8 cellular contexts compared by ENCODE assay signal in the genomic region with DNA sequence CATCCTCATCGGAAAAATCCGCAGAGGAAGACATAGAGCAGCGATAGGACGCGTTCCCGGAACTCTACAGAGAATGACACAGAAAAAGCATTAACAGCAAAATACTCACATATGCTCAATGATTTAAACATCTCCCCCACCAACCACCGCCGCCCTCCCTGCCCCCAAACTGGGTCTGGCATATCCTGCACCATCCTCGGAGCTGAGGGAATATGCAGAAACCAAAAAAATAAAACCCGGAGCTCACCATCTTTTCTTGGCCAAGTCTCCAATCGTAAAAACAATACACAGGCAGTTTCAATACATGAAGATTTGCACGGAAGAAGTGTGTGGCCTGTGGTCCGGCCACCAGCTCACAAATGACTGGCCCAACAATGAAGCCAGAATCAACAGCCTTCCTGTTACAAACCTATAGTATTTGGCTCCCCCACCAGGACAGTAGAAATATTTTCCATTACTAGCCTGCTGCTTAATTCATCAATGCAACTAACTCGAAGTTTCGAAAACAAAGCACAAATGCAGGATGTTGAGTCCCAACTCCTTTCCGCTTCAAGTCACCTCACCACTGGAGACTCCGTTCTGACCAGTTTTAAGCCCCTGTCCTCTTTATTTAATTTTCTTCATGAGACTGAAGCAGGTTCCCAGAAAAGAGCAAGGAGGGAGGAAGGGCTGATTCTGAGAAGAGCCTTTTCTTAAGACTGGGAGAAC.
A peak's percentile ranks its signal among the peaks of the same experiment; 100 is the strongest.
DNase-seq lines count a peak whose midpoint lies in the region; ATAC-seq, FAIRE-seq and TF ChIP-seq lines count a peak whose summit lies in the region.

No MANE protein-coding gene starts in this region.

- H3K4me1 ChIP-seq in DND-41 (ENCODE audit: insufficient read depth, low read length) (no peaks in the 10 kb centered on the region), adrenal gland (replicated peaks in 1 of 2) (peaks cover 8 to 18% of the 10 kb centered on the region in 2 donors), pancreas (no peaks in the 10 kb centered on the region)

- peak in 1 of 2 donors; percentile 69 for TF ChIP-seq POLR2A in adrenal gland (IDR thresholded peaks at IDR 0.05)

- intact Hi-C loops in adrenal gland (cut with DNase I), result loop anchor here (5.0 to 10.0 kb wide), 3 partner anchors 144 to 217 kb away; no protein-coding TSS in a partner anchor
- intact Hi-C loops in left cardiac atrium (cut with DNase I), result loop anchor here in 1 of 2 donors (2.0 to 5.0 kb wide), 2 partner anchors 143 to 214 kb away; no protein-coding TSS in a partner anchor
- intact Hi-C loops in pancreas (cut with DNase I), result no loop called here

- no peaks in the 10 kb centered on the region for H3K27me3 ChIP-seq in DND-41 (ENCODE audit: insufficient read depth, low read length, poor library complexity)
- H3K27me3 ChIP-seq in adrenal gland, result no peaks in the 10 kb centered on the region
- H3K27me3 ChIP-seq in pancreas, result no peaks in the 10 kb centered on the region

- H3K9me3 ChIP-seq in DND-41 (ENCODE audit: insufficient read depth, low read length, severe bottlenecking) (no peaks in the 10 kb centered on the region), adrenal gland (replicated peaks in 1 of 3) (no peaks in the 10 kb centered on the region), pancreas (no peaks in the 10 kb centered on the region)

- no peak for FAIRE-seq in pancreas (lab: Jason Lieb, UNC)

- H4K20me1 ChIP-seq in DND-41 (ENCODE audit: insufficient read depth, low read length), result no peaks in the 10 kb centered on the region

- DNase-seq in DND-41 (no peak), GM19240 (ENCODE audit: insufficient read length, low spot score) (peak; percentile 25), NCI-H82 treated with DMSO at 0.1 percent for 48 hours (lab: John Stamatoyannopoulos, UW; ENCODE audit: unreplicated experiment) (peak; percentile 82), adrenal gland (peak; percentile 55 to 78 (median 66)), left cardiac atrium (no peak), pancreas (peak in 2 of 6 donors; percentile 29 to 35)
- DNase-seq in NK-92 treated with Interleukin-12 subunit alpha and Interleukin-12 subunit beta, amount 100 ng/mL, for 24 hours (lab: John Stamatoyannopoulos, UW), result no peak

- no peak overlapping the region for H2AFZ ChIP-seq in DND-41 (ENCODE audit: low read depth, low read length)

- ATAC-seq in DND-41 (ENCODE audit: insufficient read depth, low read depth), result 0 out of 3 replicates have a peak, but pooled peaks have one; percentile 48
- peak; percentile 92 for ATAC-seq in HG03280 (IDR thresholded peaks at IDR 0.05; ENCODE audit: unreplicated experiment)
- ATAC-seq in left cardiac atrium, result peak; percentile 91 to 92
- ATAC-seq in pancreas, result peak; percentile 80 to 96 (median 94)

- H3K36me3 ChIP-seq in DND-41 (ENCODE audit: insufficient read depth, low read length) (no peaks in the 10 kb centered on the region), adrenal gland (replicated peaks in 1 of 2) (no peaks in the 10 kb centered on the region), pancreas (no peaks in the 10 kb centered on the region)

- TF ChIP-seq CTCF in DND-41 (IDR thresholded peaks at IDR 0.05; ENCODE audit: borderline replicate concordance, extremely low read depth, low read length, poor library complexity, severe bottlenecking), result peak; percentile 44
- peak; percentile 35 to 77 (median 72) for TF ChIP-seq CTCF in adrenal gland (IDR thresholded peaks at IDR 0.05)
- peak in 1 of 4 donors; percentile 14 for TF ChIP-seq CTCF in pancreas (IDR thresholded peaks at IDR 0.05)

- no peak overlapping the region for H3K4me2 ChIP-seq in DND-41 (ENCODE audit: insufficient read depth, low read length)

- 1 to 2% (median 2%) methylated on average over 17 of the region's 17 CpGs for WGBS in adrenal gland, 4 donors
- WGBS in pancreas, 2 donors, result 8 to 11% methylated on average over 17 of the region's 17 CpGs

- no peak overlapping the region for H3K4me3 ChIP-seq in DND-41 (ENCODE audit: low read depth in 1 of 2, low read length in 2 of 2)
- H3K4me3 ChIP-seq in adrenal gland, result peak overlapping the region in 2 of 4 donors; percentile 54 to 67
- H3K4me3 ChIP-seq in pancreas, result peak overlapping the region in 2 of 4 donors; percentile 15 to 39

- H3K9ac ChIP-seq in DND-41 (ENCODE audit: low read depth, low read length), result no peak overlapping the region

- H3K27ac ChIP-seq in DND-41 (ENCODE audit: low read length) (no peak overlapping the region), adrenal gland (peak overlapping the region in 3 of 5 donors; percentile 50 to 64 (median 50)), pancreas (peak overlapping the region in 1 of 4 donors; percentile 9)

- H3K79me2 ChIP-seq in DND-41 (ENCODE audit: insufficient read depth, low read length), result no peaks in the 10 kb centered on the region

Comparison
In these comparisons a context has a peak if more than half of its experiments do, and no peak if none do; other contexts are left out.
1. DNase-seq: peak in GM19240 (single experiment), NCI-H82 treated with DMSO at 0.1 percent for 48 hours (single experiment) and adrenal gland (7 of 7); none in DND-41 (single experiment), left cardiac atrium (single experiment) and NK-92 treated with Interleukin-12 subunit alpha and Interleukin-12 subunit beta, amount 100 ng/mL, for 24 hours (single experiment).
2. intact Hi-C loops: an anchor here in adrenal gland (5.0 to 10.0 kb wide); none called in pancreas.
3. Peak in every context shown above with its lines, with median percentiles within 50 percentile points of each other: ATAC-seq.